In genomic region chr5:138213161-138214029, GRCh38 we compare ENCODE assay signal across 8 cellular contexts. TPM values are rescaled to one million over a fixed set of nuclear protein-coding genes. Genes with fewer than 3 reads are reported as not detected.
DNase-seq lines count a peak whose midpoint lies in the region; ATAC-seq, FAIRE-seq and TF ChIP-seq lines count a peak whose summit lies in the region.

CDC23 (minus strand) TSS chr5:138213323; CDS start chr5:138213312, 11 bp downstream.

- H3K9me3 ChIP-seq in pancreas = no peaks in the 10 kb centered on the region
- H3K9me3 ChIP-seq in tibial artery = no peaks in the 10 kb centered on the region

- H3K4me3 ChIP-seq in GM12865 (ENCODE audit: low read depth, low read length) (peak within 1 kb of the TSS; percentile 98), pancreas (peak within 1 kb of the TSS; percentile 83 to 98 (median 95)), tibial artery (peak within 1 kb of the TSS; percentile 95)

- TF ChIP-seq CTCF in GM12865 (IDR thresholded peaks at IDR 0.05; ENCODE audit: insufficient read depth, low read depth, low read length, missing control alignments) = no peak
- TF ChIP-seq CTCF in pancreas (IDR thresholded peaks at IDR 0.05) = no peak
- no peak for TF ChIP-seq CTCF in tibial artery (IDR thresholded peaks at IDR 0.05)

- WGBS in pancreas, 2 donors = 1 to 2% methylated on average over 32 of the region's 32 CpGs

- intact Hi-C loops in Right ventricle myocardium superior (cut with DNase I) = no loop called here
- intact Hi-C loops in pancreas (cut with DNase I) = no loop called here
- intact Hi-C loops in tibial artery (cut with DNase I; ENCODE audit: low total_unique reads) = no loop called here

- no peaks in the 10 kb centered on the region for H3K27me3 ChIP-seq in pancreas
- no peaks in the 10 kb centered on the region for H3K27me3 ChIP-seq in tibial artery

- no peaks in the 10 kb centered on the region for H3K36me3 ChIP-seq in pancreas
- peaks cover 0 to 8% (median 0%) of the 10 kb centered on the region in 3 donors for H3K36me3 ChIP-seq in tibial artery

- H3K27me3 Mint-ChIP-seq in activated naive CD8-positive, alpha-beta T cell treated with anti-CD3 and anti-CD28 coated beads, Interleukin-2, amount 50 U/mL, for 24 hours = no peaks in the 10 kb centered on the region

- peak; percentile 99 for FAIRE-seq in pancreas (lab: Jason Lieb, UNC)

- peak within 1 kb of the TSS in 3 of 4 donors; percentile 31 to 59 (median 44) for H3K27ac ChIP-seq in pancreas
- peak within 1 kb of the TSS; percentile 84 to 86 for H3K27ac ChIP-seq in tibial artery

- H3K4me1 Mint-ChIP-seq in activated naive CD8-positive, alpha-beta T cell treated with anti-CD3 and anti-CD28 coated beads, Interleukin-2, amount 50 U/mL, for 24 hours = peaks cover 26% of the 10 kb centered on the region

- peaks cover 0 to 12% (median 4%) of the 10 kb centered on the region in 3 donors for H3K4me1 ChIP-seq in pancreas
- H3K4me1 ChIP-seq in tibial artery = peaks cover 0 to 32% (median 21%) of the 10 kb centered on the region in 4 donors

- ATAC-seq in HG02763 (IDR thresholded peaks at IDR 0.05; ENCODE audit: unreplicated experiment) (peak; percentile 97), Right ventricle myocardium superior (ENCODE audit: poor library complexity) (peak; percentile 99), pancreas (peak; percentile 99 to 100 (median 99))
- ATAC-seq in activated naive CD8-positive, alpha-beta T cell treated with anti-CD3 and anti-CD28 coated beads, Interleukin-2, amount 50 U/mL, for 24 hours = peak; percentile 97

- H3K9me3 Mint-ChIP-seq in activated naive CD8-positive, alpha-beta T cell treated with anti-CD3 and anti-CD28 coated beads, Interleukin-2, amount 50 U/mL, for 24 hours = no peaks in the 10 kb centered on the region

- DNase-seq in GM12865 (ENCODE audit: low read depth) = peak; percentile 97
- peak; percentile 92 for DNase-seq in NCI-H1417 treated with DMSO at 0.1 percent for 48 hours (lab: John Stamatoyannopoulos, UW)
- DNase-seq in SW480 (ENCODE audit: low spot score) = peak; percentile 99
- peak; percentile 86 for DNase-seq in activated naive CD8-positive, alpha-beta T cell treated with anti-CD3 and anti-CD28 coated beads, Interleukin-2, amount 50 U/mL, for 24 hours
- peak; percentile 92 for DNase-seq in Right ventricle myocardium superior
- peak; percentile 82 to 94 (median 90) for DNase-seq in pancreas
- peak; percentile 95 to 96 for DNase-seq in tibial artery

- H3K4me3 Mint-ChIP-seq in activated naive CD8-positive, alpha-beta T cell treated with anti-CD3 and anti-CD28 coated beads, Interleukin-2, amount 50 U/mL, for 24 hours = peak within 1 kb of the TSS; percentile 97

- peaks cover 3% of the 10 kb centered on the region for H3K36me3 Mint-ChIP-seq in activated naive CD8-positive, alpha-beta T cell treated with anti-CD3 and anti-CD28 coated beads, Interleukin-2, amount 50 U/mL, for 24 hours (ENCODE audit: low read depth)

- H3K27ac Mint-ChIP-seq in activated naive CD8-positive, alpha-beta T cell treated with anti-CD3 and anti-CD28 coated beads, Interleukin-2, amount 50 U/mL, for 24 hours = peak within 1 kb of the TSS; percentile 93

RNA-seq across cellular contexts. Expression of gene CDC23, which starts in this region (rescaled TPM):
- total RNA-seq in Right ventricle myocardium superior = 18.6 TPM
- total RNA-seq in pancreas = 10 to 100 TPM in 1 of 6 donors, 1 to 10 TPM in 5; 5.2 to 12.1 (median 8.1) TPM
- polyA plus RNA-seq in pancreas = 10 to 100 TPM in 1 of 2 donors, 1 to 10 TPM in 1; 4.8 to 10.5 TPM

Comparison
In these comparisons a context has a peak if more than half of its experiments do, and no peak if none do; other contexts are left out.
1. Peak in every context shown above with its lines: DNase-seq, ATAC-seq, H3K4me3 ChIP-seq and H3K27ac ChIP-seq.